Comparison of ENCODE assay signal across 1 cellular context in the genomic region with DNA sequence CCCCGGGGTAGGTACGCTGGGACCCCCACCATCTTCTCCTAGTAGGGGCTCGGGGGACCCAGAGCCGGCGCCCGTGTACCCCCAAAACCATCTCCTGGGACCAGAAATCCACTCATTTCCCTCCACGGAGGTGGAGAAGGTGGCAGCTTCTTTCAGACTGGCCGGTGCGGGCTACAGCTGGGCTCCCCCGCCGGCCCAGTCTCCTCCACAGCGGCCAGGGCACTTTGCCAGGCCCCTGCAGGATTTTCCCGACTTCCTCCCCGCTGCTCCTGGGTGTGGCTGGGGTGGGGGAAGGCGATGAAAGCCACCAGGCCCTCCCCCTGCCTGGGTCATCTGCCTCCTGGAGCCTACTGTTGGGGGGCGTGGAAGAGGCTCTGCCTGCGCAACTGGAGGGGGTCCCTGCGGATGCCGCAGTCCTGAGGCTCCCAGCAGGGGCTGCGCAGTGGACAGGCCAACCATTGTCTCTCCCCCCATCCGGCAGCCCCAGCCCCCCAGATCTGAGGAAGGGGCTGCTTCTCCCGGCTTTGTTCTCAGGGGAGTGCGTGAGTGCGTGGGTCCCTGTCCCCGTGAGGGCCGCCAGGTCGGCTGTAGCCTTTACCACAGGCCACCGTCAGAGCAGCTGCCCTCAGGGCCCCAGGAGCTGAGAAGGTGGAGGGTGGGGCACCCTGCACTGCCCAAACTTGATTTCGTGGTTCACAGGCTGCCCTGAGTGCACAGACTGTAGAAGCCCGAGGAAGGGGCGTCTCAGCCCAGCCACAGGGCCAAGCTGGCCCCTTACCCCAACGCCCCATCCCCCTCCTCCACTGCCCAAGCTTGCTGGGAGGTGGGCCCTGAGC.
A peak's percentile ranks its signal among the peaks of the same experiment; 100 is the strongest.
TF ChIP-seq lines count a peak whose summit lies in the region.

No MANE protein-coding gene starts in this region.

TF ChIP-seq in K562, 482 proteins besides CTCF, POLR2A, EP300 and RAD21 (continued from another document and continues in another):
- TF ChIP-seq BHLHE40 (IDR thresholded peaks at IDR 0.05; ENCODE audit: low read length) (peak; percentile 39; the same call in 1 of the 2 replicates), OTX1 (CRISPR knock-in tag; IDR thresholded peaks at IDR 0.05) (no peak), ZNF76 (CRISPR knock-in tag; IDR thresholded peaks at IDR 0.05; ENCODE audit: borderline replicate concordance) (no peak; the same call in 1 of the 2 replicates), KLF1 (tag; IDR thresholded peaks at IDR 0.05) (no peak), SIN3B (IDR thresholded peaks at IDR 0.05; ENCODE audit: low read depth) (no peak), XRCC5 (IDR thresholded peaks at IDR 0.05; ENCODE audit: low read depth, low read length) (no peak), POLR3G (IDR thresholded peaks at IDR 0.05; ENCODE audit: extremely low read depth, insufficient read length, insufficient replicate concordance) (no peak), LCOR (CRISPR knock-in tag; IDR thresholded peaks at IDR 0.05) (no peak), NFE2 (IDR thresholded peaks at IDR 0.05; ENCODE audit: low read depth) (no peak), ZNF140 (CRISPR knock-in tag; IDR thresholded peaks at IDR 0.05) (no peak), CBFA2T2 (conservative IDR thresholded peaks at IDR 0.05) (no peak), ZFP30 (CRISPR knock-in tag; IDR thresholded peaks at IDR 0.05; ENCODE audit: borderline replicate concordance) (no peak), CC2D1A (IDR thresholded peaks at IDR 0.05) (no peak), ZNF263 (CRISPR knock-in tag; IDR thresholded peaks at IDR 0.05; ENCODE audit: borderline replicate concordance) (no peak), ZNF165 (CRISPR knock-in tag; IDR thresholded peaks at IDR 0.05; ENCODE audit: borderline replicate concordance) (no peak), SIX5 (IDR thresholded peaks at IDR 0.05; ENCODE audit: borderline replicate concordance in 1 of 2, insufficient read depth in 1 of 2, low read depth in 1 of 2, low read length in 2 of 2) (no peak), ZBTB17 (CRISPR knock-in tag; IDR thresholded peaks at IDR 0.05) (no peak), FOXJ2 (tag; IDR thresholded peaks at IDR 0.05) (no peak), RCOR1 (IDR thresholded peaks at IDR 0.05; ENCODE audit: borderline replicate concordance in 1 of 2, low read depth in 2 of 2, low read length in 2 of 2) (0 out of 4 replicates have a peak, but pooled peaks of 1 of the 2 experiments have one; percentile 68), XRCC4 (IDR thresholded peaks at IDR 0.05; ENCODE audit: extremely low read depth, insufficient read depth, insufficient read length) (no peak), NR4A1 (CRISPR knock-in tag; IDR thresholded peaks at IDR 0.05) (no peak), NR4A1 (tag; IDR thresholded peaks at IDR 0.05) (no peak), CREM (IDR thresholded peaks at IDR 0.05; ENCODE audit: low read depth) (peak; percentile 49), EGR1 (conservative IDR thresholded peaks at IDR 0.05) (peak; percentile 14; the same call in 1 of the 2 replicates), ELF1 (tag; IDR thresholded peaks at IDR 0.05) (no peak), TRIM24 (IDR thresholded peaks at IDR 0.05) (no peak), SMARCE1 (IDR thresholded peaks at IDR 0.05) (peak; percentile 56; the same call in 1 of the 2 replicates), MTA3 (IDR thresholded peaks at IDR 0.05; ENCODE audit: borderline replicate concordance) (peak; percentile 68; the same call in 1 of the 2 replicates), E2F3 (CRISPR knock-in tag; IDR thresholded peaks at IDR 0.05) (no peak), FOSL1 (tag; conservative IDR thresholded peaks at IDR 0.05) (no peak), RFX1 (IDR thresholded peaks at IDR 0.05) (no peak)
- TF ChIP-seq, protein P1, sequence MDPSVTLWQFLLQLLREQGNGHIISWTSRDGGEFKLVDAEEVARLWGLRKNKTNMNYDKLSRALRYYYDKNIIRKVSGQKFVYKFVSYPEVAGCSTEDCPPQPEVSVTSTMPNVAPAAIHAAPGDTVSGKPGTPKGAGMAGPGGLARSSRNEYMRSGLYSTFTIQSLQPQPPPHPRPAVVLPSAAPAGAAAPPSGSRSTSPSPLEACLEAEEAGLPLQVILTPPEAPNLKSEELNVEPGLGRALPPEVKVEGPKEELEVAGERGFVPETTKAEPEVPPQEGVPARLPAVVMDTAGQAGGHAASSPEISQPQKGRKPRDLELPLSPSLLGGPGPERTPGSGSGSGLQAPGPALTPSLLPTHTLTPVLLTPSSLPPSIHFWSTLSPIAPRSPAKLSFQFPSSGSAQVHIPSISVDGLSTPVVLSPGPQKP (CRISPR knock-in tag; IDR thresholded peaks at IDR 0.05): no peak
- TF ChIP-seq, protein P2, sequence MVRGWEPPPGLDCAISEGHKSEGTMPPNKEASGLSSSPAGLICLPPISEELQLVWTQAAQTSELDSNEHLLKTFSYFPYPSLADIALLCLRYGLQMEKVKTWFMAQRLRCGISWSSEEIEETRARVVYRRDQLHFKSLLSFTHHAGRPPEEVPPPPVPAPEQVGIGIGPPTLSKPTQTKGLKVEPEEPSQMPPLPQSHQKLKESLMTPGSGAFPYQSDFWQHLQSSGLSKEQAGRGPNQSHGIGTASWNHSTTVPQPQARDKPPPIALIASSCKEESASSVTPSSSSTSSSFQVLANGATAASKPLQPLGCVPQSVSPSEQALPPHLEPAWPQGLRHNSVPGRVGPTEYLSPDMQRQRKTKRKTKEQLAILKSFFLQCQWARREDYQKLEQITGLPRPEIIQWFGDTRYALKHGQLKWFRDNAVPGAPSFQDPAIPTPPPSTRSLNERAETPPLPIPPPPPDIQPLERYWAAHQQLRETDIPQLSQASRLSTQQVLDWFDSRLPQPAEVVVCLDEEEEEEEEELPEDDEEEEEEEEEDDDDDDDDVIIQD (CRISPR knock-in tag; IDR thresholded peaks at IDR 0.05): 0 out of 2 replicates have a peak, but pooled peaks have one; percentile 62
- TF ChIP-seq, protein P3, sequence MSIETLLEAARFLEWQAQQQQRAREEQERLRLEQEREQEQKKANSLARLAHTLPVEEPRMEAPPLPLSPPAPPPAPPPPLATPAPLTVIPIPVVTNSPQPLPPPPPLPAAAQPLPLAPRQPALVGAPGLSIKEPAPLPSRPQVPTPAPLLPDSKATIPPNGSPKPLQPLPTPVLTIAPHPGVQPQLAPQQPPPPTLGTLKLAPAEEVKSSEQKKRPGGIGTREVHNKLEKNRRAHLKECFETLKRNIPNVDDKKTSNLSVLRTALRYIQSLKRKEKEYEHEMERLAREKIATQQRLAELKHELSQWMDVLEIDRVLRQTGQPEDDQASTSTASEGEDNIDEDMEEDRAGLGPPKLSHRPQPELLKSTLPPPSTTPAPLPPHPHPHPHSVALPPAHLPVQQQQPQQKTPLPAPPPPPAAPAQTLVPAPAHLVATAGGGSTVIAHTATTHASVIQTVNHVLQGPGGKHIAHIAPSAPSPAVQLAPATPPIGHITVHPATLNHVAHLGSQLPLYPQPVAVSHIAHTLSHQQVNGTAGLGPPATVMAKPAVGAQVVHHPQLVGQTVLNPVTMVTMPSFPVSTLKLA (conservative IDR thresholded peaks at IDR 0.05): peak in 1 of 2 experiments; percentile 53; a peak in 3 of 4 replicates
- TF ChIP-seq, protein P4, sequence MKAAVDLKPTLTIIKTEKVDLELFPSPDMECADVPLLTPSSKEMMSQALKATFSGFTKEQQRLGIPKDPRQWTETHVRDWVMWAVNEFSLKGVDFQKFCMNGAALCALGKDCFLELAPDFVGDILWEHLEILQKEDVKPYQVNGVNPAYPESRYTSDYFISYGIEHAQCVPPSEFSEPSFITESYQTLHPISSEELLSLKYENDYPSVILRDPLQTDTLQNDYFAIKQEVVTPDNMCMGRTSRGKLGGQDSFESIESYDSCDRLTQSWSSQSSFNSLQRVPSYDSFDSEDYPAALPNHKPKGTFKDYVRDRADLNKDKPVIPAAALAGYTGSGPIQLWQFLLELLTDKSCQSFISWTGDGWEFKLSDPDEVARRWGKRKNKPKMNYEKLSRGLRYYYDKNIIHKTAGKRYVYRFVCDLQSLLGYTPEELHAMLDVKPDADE (conservative IDR thresholded peaks at IDR 0.05; ENCODE audit: control insufficient read depth, low read depth, low read length): no peak
- TF ChIP-seq, protein P5, sequence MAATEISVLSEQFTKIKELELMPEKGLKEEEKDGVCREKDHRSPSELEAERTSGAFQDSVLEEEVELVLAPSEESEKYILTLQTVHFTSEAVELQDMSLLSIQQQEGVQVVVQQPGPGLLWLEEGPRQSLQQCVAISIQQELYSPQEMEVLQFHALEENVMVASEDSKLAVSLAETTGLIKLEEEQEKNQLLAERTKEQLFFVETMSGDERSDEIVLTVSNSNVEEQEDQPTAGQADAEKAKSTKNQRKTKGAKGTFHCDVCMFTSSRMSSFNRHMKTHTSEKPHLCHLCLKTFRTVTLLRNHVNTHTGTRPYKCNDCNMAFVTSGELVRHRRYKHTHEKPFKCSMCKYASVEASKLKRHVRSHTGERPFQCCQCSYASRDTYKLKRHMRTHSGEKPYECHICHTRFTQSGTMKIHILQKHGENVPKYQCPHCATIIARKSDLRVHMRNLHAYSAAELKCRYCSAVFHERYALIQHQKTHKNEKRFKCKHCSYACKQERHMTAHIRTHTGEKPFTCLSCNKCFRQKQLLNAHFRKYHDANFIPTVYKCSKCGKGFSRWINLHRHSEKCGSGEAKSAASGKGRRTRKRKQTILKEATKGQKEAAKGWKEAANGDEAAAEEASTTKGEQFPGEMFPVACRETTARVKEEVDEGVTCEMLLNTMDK (IDR thresholded peaks at IDR 0.05; ENCODE audit: borderline replicate concordance, insufficient read depth, low read depth, low read length, poor library complexity, severe bottlenecking): no peak
- TF ChIP-seq, protein P6, sequence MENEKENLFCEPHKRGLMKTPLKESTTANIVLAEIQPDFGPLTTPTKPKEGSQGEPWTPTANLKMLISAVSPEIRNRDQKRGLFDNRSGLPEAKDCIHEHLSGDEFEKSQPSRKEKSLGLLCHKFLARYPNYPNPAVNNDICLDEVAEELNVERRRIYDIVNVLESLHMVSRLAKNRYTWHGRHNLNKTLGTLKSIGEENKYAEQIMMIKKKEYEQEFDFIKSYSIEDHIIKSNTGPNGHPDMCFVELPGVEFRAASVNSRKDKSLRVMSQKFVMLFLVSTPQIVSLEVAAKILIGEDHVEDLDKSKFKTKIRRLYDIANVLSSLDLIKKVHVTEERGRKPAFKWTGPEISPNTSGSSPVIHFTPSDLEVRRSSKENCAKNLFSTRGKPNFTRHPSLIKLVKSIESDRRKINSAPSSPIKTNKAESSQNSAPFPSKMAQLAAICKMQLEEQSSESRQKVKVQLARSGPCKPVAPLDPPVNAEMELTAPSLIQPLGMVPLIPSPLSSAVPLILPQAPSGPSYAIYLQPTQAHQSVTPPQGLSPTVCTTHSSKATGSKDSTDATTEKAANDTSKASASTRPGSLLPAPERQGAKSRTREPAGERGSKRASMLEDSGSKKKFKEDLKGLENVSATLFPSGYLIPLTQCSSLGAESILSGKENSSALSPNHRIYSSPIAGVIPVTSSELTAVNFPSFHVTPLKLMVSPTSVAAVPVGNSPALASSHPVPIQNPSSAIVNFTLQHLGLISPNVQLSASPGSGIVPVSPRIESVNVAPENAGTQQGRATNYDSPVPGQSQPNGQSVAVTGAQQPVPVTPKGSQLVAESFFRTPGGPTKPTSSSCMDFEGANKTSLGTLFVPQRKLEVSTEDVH (IDR thresholded peaks at IDR 0.05; ENCODE audit: low read depth, partially characterized antibody): no peak
- TF ChIP-seq, protein P7, sequence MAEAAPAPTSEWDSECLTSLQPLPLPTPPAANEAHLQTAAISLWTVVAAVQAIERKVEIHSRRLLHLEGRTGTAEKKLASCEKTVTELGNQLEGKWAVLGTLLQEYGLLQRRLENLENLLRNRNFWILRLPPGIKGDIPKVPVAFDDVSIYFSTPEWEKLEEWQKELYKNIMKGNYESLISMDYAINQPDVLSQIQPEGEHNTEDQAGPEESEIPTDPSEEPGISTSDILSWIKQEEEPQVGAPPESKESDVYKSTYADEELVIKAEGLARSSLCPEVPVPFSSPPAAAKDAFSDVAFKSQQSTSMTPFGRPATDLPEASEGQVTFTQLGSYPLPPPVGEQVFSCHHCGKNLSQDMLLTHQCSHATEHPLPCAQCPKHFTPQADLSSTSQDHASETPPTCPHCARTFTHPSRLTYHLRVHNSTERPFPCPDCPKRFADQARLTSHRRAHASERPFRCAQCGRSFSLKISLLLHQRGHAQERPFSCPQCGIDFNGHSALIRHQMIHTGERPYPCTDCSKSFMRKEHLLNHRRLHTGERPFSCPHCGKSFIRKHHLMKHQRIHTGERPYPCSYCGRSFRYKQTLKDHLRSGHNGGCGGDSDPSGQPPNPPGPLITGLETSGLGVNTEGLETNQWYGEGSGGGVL (CRISPR knock-in tag; IDR thresholded peaks at IDR 0.05): no peak
- TF ChIP-seq, protein P8, sequence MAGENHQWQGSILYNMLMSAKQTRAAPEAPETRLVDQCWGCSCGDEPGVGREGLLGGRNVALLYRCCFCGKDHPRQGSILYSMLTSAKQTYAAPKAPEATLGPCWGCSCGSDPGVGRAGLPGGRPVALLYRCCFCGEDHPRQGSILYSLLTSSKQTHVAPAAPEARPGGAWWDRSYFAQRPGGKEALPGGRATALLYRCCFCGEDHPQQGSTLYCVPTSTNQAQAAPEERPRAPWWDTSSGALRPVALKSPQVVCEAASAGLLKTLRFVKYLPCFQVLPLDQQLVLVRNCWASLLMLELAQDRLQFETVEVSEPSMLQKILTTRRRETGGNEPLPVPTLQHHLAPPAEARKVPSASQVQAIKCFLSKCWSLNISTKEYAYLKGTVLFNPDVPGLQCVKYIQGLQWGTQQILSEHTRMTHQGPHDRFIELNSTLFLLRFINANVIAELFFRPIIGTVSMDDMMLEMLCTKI (IDR thresholded peaks at IDR 0.05; ENCODE audit: partially characterized antibody): no peak
- TF ChIP-seq, protein P9, sequence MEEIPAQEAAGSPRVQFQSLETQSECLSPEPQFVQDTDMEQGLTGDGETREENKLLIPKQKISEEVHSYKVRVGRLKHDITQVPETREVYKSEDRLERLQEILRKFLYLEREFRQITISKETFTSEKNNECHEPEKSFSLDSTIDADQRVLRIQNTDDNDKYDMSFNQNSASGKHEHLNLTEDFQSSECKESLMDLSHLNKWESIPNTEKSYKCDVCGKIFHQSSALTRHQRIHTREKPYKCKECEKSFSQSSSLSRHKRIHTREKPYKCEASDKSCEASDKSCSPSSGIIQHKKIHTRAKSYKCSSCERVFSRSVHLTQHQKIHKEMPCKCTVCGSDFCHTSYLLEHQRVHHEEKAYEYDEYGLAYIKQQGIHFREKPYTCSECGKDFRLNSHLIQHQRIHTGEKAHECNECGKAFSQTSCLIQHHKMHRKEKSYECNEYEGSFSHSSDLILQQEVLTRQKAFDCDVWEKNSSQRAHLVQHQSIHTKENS (CRISPR knock-in tag; IDR thresholded peaks at IDR 0.05): no peak
- TF ChIP-seq, protein P10, sequence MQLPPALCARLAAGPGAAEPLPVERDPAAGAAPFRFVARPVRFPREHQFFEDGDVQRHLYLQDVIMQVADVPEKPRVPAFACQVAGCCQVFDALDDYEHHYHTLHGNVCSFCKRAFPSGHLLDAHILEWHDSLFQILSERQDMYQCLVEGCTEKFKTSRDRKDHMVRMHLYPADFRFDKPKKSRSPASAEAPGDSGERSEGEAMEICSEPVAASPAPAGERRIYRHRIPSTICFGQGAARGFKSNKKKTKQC (CRISPR knock-in tag; IDR thresholded peaks at IDR 0.05): no peak
